ENCODE assay signal across 19 cellular contexts in genomic region chr5:18334949-18335348, GRCh38.
DNase-seq lines count a peak whose midpoint lies in the region; ATAC-seq and FAIRE-seq lines count a peak whose summit lies in the region.
"Had no signal": no experiment of that assay in that cellular context is flagged by ENCODE, and none has a peak within 500 bp of the region (broad histone marks: within the 10 kb centered on the region; RNA-seq: fewer than 3 reads in every experiment).

No MANE protein-coding gene starts in this region.

- no peak for ATAC-seq in HG02571 (IDR thresholded peaks at IDR 0.05; ENCODE audit: unreplicated experiment)
- ATAC-seq: A549 had no signal

- no peaks in the 10 kb centered on the region for H3K36me3 ChIP-seq in small intestine (ENCODE audit: control insufficient read depth in 2 of 2, insufficient read depth in 2 of 2, low read length in 2 of 2)

- WGBS in small intestine, 3 donors = 49 to 53% (median 50%) methylated on average over 5 of the region's 5 CpGs

- peak; percentile 21 for DNase-seq in NCI-H69 (lab: John Stamatoyannopoulos, UW)
- DNase-seq in frontal cortex (ENCODE audit: low spot score in 2 of 2) = no peak
- DNase-seq in small intestine = no peak
- DNase-seq in activated CD8-positive, alpha-beta memory T cell treated with anti-CD3 and anti-CD28 coated beads, Interleukin-2, amount 50 U/mL, for 48 hours = no peak
- no peak for DNase-seq in HCEC 1CT
- DNase-seq: AML-193; Caco-2; CD4-positive, alpha-beta T cell; GDM1; H9 had no signal

- no peak overlapping the region for H3K4me3 ChIP-seq in small intestine (ENCODE audit: low read depth in 1 of 2, low read length in 2 of 2)
- H3K4me3 ChIP-seq: A549 had no signal

- no peak overlapping the region for H3K27ac ChIP-seq in small intestine (ENCODE audit: low read depth in 1 of 2, low read length in 1 of 2)
- H3K27ac ChIP-seq: A549, C4-2B, HL-60 had no signal

- no peaks in the 10 kb centered on the region for H3K27me3 ChIP-seq in small intestine (ENCODE audit: control insufficient read depth in 2 of 2, insufficient read depth in 2 of 2, low read length in 2 of 2)

- peak; percentile 95 for FAIRE-seq in TTC549 (lab: Jason Lieb, UNC)
- peak; percentile 99 for FAIRE-seq in frontal cortex (lab: Jason Lieb, UNC)
- FAIRE-seq in small intestine (lab: Jason Lieb, UNC) = peak; percentile 96
- FAIRE-seq: A549, D721Med, GM12892, GM18507, H1 had no signal

- no peaks in the 10 kb centered on the region for H3K4me1 ChIP-seq in small intestine (ENCODE audit: control insufficient read depth in 2 of 2, insufficient read depth in 1 of 2, low read depth in 1 of 2, low read length in 1 of 2)
- H3K4me1 ChIP-seq: A549, Caco-2 had no signal

- H3K9me3 ChIP-seq in small intestine (ENCODE audit: control insufficient read depth, low read depth) = no peaks in the 10 kb centered on the region
- H3K9me3 ChIP-seq: A549, Caco-2 had no signal
